8 cellular contexts compared by ENCODE assay signal in the genomic region with DNA sequence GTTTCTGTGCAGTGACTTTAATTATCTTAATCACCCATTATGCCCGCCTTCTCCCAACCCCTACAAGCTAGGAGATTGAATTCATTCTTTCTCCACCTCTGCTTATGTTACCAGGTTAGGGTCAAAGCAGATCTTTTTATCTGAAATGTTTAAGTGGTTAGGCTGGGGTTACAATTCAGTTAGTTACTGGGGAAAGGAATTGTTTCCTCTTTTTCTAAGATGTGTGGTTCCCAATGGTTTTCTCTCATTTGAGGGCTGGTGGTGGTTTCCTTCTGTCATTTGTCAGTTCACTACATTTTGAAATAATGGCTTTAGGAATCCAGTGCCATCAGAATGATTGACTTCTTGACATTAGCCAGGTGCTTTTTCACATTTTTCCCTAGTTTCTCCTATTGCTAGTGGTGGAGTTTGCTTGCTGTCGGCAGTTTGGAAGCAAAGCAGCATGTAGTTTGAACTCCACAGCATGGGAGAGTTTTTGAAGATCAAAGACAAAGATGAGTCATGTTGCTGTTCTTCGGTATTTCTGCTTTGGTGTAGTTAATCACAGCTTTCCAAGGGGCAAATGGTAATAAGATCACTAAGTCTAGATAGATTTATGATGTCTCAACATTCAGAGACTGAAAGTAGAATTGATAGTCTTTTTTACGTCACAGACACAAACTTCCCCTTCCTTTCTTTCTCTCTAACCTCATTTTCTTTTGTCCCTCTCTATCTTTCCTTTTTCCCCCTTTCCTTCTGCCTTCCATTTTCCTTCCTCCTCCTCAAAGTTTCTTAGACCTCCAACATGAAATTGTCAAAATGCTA.
DNase-seq lines count a peak whose midpoint lies in the region; ATAC-seq and TF ChIP-seq lines count a peak whose summit lies in the region.

No MANE protein-coding gene starts in this region.

- peak; percentile 48 for ATAC-seq in GM18907 (IDR thresholded peaks at IDR 0.05; ENCODE audit: unreplicated experiment)

- H3K4me1 ChIP-seq in A673 (ENCODE audit: insufficient read depth, low read length, poor library complexity, severe bottlenecking) (peaks cover 27% of the 10 kb centered on the region), thyroid gland (peaks cover 16 to 29% of the 10 kb centered on the region in 2 donors)

- CTCF ChIA-PET in A673 (lab: Charles Lee): no interaction called here

- TF ChIP-seq CTCF in A673 (conservative IDR thresholded peaks at IDR 0.05; ENCODE audit: low read depth, low read length): no peak
- TF ChIP-seq CTCF in thyroid gland (IDR thresholded peaks at IDR 0.05): no peak

- TF ChIP-seq POLR2A in thyroid gland (IDR thresholded peaks at IDR 0.05): no peak

- H3K27ac ChIP-seq in A673 (ENCODE audit: low read depth, low read length, poor library complexity, severe bottlenecking) (no peak overlapping the region), thyroid gland (no peak overlapping the region)

- H3K36me3 ChIP-seq in A673 (ENCODE audit: insufficient read depth, low read length, poor library complexity, severe bottlenecking) (no peaks in the 10 kb centered on the region), thyroid gland (no peaks in the 10 kb centered on the region)

- BruUV-seq in A673 (replicated peaks; lab: Mats Ljungman, UMichigan): no TSS peak

- peak; percentile 74 for DNase-seq in A673 (ENCODE audit: low spot score)
- peak; percentile 68 for DNase-seq in OCI-M1 (lab: John Stamatoyannopoulos, UW)
- peak; percentile 12 for DNase-seq in fibroblast of the conjunctiva (ENCODE audit: low read depth)
- no peak for DNase-seq in OCI-M2 (lab: John Stamatoyannopoulos, UW; ENCODE audit: unreplicated experiment)
- no peak for DNase-seq in NCI-H526 (lab: John Stamatoyannopoulos, UW)
- DNase-seq in thyroid gland: no peak
- DNase-seq in stimulated activated CD4-positive, alpha-beta T cell treated with anti-CD3 and anti-CD28 coated beads, Interleukin-1b, Interleukin-23, amount 100 ng/mL, for 48 hours: no peak

- H3K9me3 ChIP-seq in A673 (ENCODE audit: low read depth, low read length, poor library complexity, severe bottlenecking) (no peaks in the 10 kb centered on the region), thyroid gland (no peaks in the 10 kb centered on the region)

- H3K27me3 ChIP-seq in A673 (replicated peaks; ENCODE audit: insufficient read depth, low read depth, low read length, poor library complexity) (no peaks in the 10 kb centered on the region), thyroid gland (no peaks in the 10 kb centered on the region)

- WGBS in thyroid gland, 2 donors: 86 to 93% methylated on average over 4 of the region's 4 CpGs

- intact Hi-C loops in A673 (cut with micrococcal nuclease; ENCODE audit: unreplicated experiment) (no loop called here), thyroid gland (cut with DNase I) (no loop called here)

- POLR2A ChIA-PET in A673 (lab: Charles Lee; ENCODE audit: low non-redundant PET): no interaction called here

- H3K4me3 ChIP-seq in A673 (ENCODE audit: low read depth, low read length, poor library complexity, severe bottlenecking): no peak overlapping the region
- no peak overlapping the region for H3K4me3 ChIP-seq in thyroid gland (replicated peaks in 1 of 3)

Comparison
In these comparisons a context has a peak if more than half of its experiments do, and no peak if none do; other contexts are left out.
1. DNase-seq: peak in A673 (single experiment), OCI-M1 (single experiment) and fibroblast of the conjunctiva (single experiment); none in OCI-M2 (single experiment), NCI-H526 (0 of 2), thyroid gland (0 of 2) and stimulated activated CD4-positive, alpha-beta T cell treated with anti-CD3 and anti-CD28 coated beads, Interleukin-1b, Interleukin-23, amount 100 ng/mL, for 48 hours (single experiment).